Comparison of ENCODE assay signal across 1 cellular context in the genomic region with DNA sequence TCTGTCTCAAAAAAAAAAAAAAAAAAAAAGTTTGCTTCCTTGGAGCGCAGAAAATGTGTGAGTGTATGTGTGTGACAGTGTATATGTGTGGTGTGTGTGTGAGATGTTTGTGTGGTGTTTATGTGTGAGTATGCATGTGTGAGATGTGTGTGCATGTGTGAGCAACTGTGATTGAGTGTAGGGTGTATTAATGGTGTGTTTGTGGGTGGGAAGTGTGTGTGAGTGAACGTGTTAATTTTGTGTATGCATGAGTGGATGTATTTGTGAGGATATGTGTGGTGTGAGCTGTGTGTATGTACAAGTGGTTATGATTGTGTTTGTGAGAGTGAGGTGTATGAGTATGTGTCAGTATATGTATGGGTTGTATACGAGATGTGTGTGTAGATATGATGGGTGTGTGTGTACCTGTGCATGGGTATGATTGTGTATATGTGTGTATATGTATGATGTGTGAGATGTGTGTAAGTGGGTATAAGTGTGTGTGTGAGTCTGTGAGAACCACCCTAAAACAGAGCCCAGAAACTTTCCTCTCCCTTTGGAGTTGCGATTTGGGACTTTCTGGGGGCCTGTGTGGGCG.
TF ChIP-seq lines count a peak whose summit lies in the region.

No MANE protein-coding gene starts in this region.

TF ChIP-seq in K562, 482 proteins besides CTCF, POLR2A, EP300 and RAD21 (continued from another document):
- 0 out of 2 replicates have a peak, but pooled peaks have one; percentile 50 for TF ChIP-seq ZBTB26 (CRISPR knock-in tag; IDR thresholded peaks at IDR 0.05)
- TF ChIP-seq E2F4 (CRISPR knock-in tag; IDR thresholded peaks at IDR 0.05; ENCODE audit: low read depth): no peak
- no peak for TF ChIP-seq CAMTA2 (CRISPR knock-in tag; conservative IDR thresholded peaks at IDR 0.05)
- TF ChIP-seq CCNT2 (IDR thresholded peaks at IDR 0.05; ENCODE audit: borderline replicate concordance, extremely low read depth, insufficient read length, low read depth, low read length): no peak
- TF ChIP-seq BDP1 (IDR thresholded peaks at IDR 0.05; ENCODE audit: insufficient read depth, insufficient read length): no peak
- TF ChIP-seq E4F1 (CRISPR knock-in tag; IDR thresholded peaks at IDR 0.05; ENCODE audit: borderline replicate concordance): no peak
- TF ChIP-seq TAF7 (tag; IDR thresholded peaks at IDR 0.05): no peak
- TF ChIP-seq NFE2 (IDR thresholded peaks at IDR 0.05; ENCODE audit: low read depth): no peak
